13 cellular contexts compared by ENCODE assay signal in genomic region chr3:177190701-177191100, GRCh38. TPM values are rescaled to one million over a fixed set of nuclear protein-coding genes. Genes with fewer than 3 reads are reported as not detected.
A peak's percentile ranks its signal among the peaks of the same experiment; 100 is the strongest.
DNase-seq lines count a peak whose midpoint lies in the region; ATAC-seq, FAIRE-seq and TF ChIP-seq lines count a peak whose summit lies in the region.
"Had no signal": no experiment of that assay in that cellular context is flagged by ENCODE, and none has a peak within 500 bp of the region (broad histone marks: within the 10 kb centered on the region; RNA-seq: fewer than 3 reads in every experiment).

No MANE protein-coding gene starts in this region.

- no peaks in the 10 kb centered on the region for H3K27me3 ChIP-seq in astrocyte (ENCODE audit: insufficient read depth, low read length)

- H4K20me1 ChIP-seq in astrocyte (ENCODE audit: insufficient read depth, low read length): peaks cover 89% of the 10 kb centered on the region

- no peak overlapping the region for H3K4me3 ChIP-seq in astrocyte (ENCODE audit: insufficient read depth, low read depth, low read length)

- no peak overlapping the region for H3K27ac Mint-ChIP-seq in astrocyte (ENCODE audit: unreplicated experiment)
- H3K27ac Mint-ChIP-seq in stimulated activated naive B cell treated with anti-CD40 and anti-IgM and Interleukin-4, amounts not matched to agents 10 μg/mL and 1 μg/mL and 100 μg/mL, for 72 hours: peak overlapping the region; percentile 53
- H3K27ac Mint-ChIP-seq: activated naive CD4-positive, alpha-beta T cell treated with anti-CD3 and anti-CD28 coated beads, Interleukin-2, amount 10 ng/mL, durations not matched to agents 7 days and 5 days had no signal

- H3K9ac ChIP-seq in astrocyte (ENCODE audit: low read length): no peak overlapping the region

- H3K4me1 Mint-ChIP-seq in activated T-cell treated with anti-CD3 and anti-CD28 coated beads, Interleukin-2, amount 50 U/mL, for 4 hours (ENCODE audit: low read depth): peaks cover 63% of the 10 kb centered on the region
- H3K4me1 Mint-ChIP-seq in astrocyte (ENCODE audit: low read depth, unreplicated experiment): peaks cover 18% of the 10 kb centered on the region
- H3K4me1 Mint-ChIP-seq in stimulated activated naive B cell treated with anti-CD40 and anti-IgM and Interleukin-4, amounts not matched to agents 10 μg/mL and 1 μg/mL and 100 μg/mL, for 72 hours: peaks cover 33 to 74% of the 10 kb centered on the region in 2 donors

- intact Hi-C loops in head of caudate nucleus (cut with DNase I): loop anchor here (10.0 kb wide), 1 partner anchor 304 kb away; no protein-coding TSS in a partner anchor

- no peak for TF ChIP-seq CTCF in astrocyte (IDR thresholded peaks at IDR 0.05; ENCODE audit: insufficient read depth, low read depth, low read length)

- H3K27ac ChIP-seq in astrocyte (ENCODE audit: low read depth, low read length): peak overlapping the region; percentile 8
- H3K27ac ChIP-seq: HL-60 had no signal

- no peak for DNase-seq in activated T-cell treated with anti-CD3 and anti-CD28 coated beads, Interleukin-2, amount 50 U/mL, for 4 hours
- DNase-seq in activated T-cell treated with anti-CD3 and anti-CD28 coated beads for 4 hours (no peak), astrocyte (ENCODE audit: low read depth) (no peak), hepatic stellate cell (ENCODE audit: low spot score) (peak; percentile 42), activated gamma-delta T cell treated with Interleukin-2 at 50 U/mL for 16 hours (no peak), NCI-H1694 (lab: John Stamatoyannopoulos, UW) (no peak), head of caudate nucleus (no peak)
- DNase-seq in stimulated activated naive B cell treated with anti-CD40 and anti-IgM and Interleukin-4, amounts not matched to agents 10 μg/mL and 1 μg/mL and 100 μg/mL, for 72 hours: no peak
- DNase-seq: activated naive CD4-positive, alpha-beta T cell treated with anti-CD3 and anti-CD28 coated beads, Interleukin-2, amount 10 ng/mL, durations not matched to agents 7 days and 5 days; NCI-H2081 treated with DMSO at 0.1 percent for 48 hours had no signal

- no peaks in the 10 kb centered on the region for H3K9me3 ChIP-seq in astrocyte (ENCODE audit: insufficient read depth, low read depth, low read length)

- peaks cover 100% of the 10 kb centered on the region for H3K79me2 ChIP-seq in astrocyte (ENCODE audit: insufficient read depth, low read length)

- H3K4me2 ChIP-seq in astrocyte (ENCODE audit: low read length): peak overlapping the region; percentile 19

- no peak for ATAC-seq in activated T-cell treated with anti-CD3 and anti-CD28 coated beads, Interleukin-2, amount 50 U/mL, for 4 hours
- ATAC-seq in stimulated activated naive B cell treated with anti-CD40 and anti-IgM and Interleukin-4, amounts not matched to agents 10 μg/mL and 1 μg/mL and 100 μg/mL, for 72 hours (replicated peaks): no peak
- ATAC-seq: HCT116, SK-N-SH treated with all-trans-retinoic acid at 6 μM for 48 hours had no signal

- peak overlapping the region; percentile 11 for H3K4me3 Mint-ChIP-seq in activated T-cell treated with anti-CD3 and anti-CD28 coated beads, Interleukin-2, amount 50 U/mL, for 4 hours
- H3K4me3 Mint-ChIP-seq in astrocyte (ENCODE audit: unreplicated experiment): no peak overlapping the region
- peak overlapping the region in 1 of 2 donors; percentile 18 for H3K4me3 Mint-ChIP-seq in stimulated activated naive B cell treated with anti-CD40 and anti-IgM and Interleukin-4, amounts not matched to agents 10 μg/mL and 1 μg/mL and 100 μg/mL, for 72 hours
- H3K4me3 Mint-ChIP-seq: activated naive CD4-positive, alpha-beta T cell treated with anti-CD3 and anti-CD28 coated beads, Interleukin-2, amount 10 ng/mL, durations not matched to agents 7 days and 5 days had no signal

- no peak for FAIRE-seq in astrocyte (lab: Jason Lieb, UNC)

- H3K36me3 ChIP-seq in astrocyte (ENCODE audit: insufficient read depth, low read length): no peaks in the 10 kb centered on the region

- peaks cover 20% of the 10 kb centered on the region for H3K36me3 Mint-ChIP-seq in activated T-cell treated with anti-CD3 and anti-CD28 coated beads, Interleukin-2, amount 50 U/mL, for 4 hours (ENCODE audit: insufficient read depth)
- peaks cover 3% of the 10 kb centered on the region for H3K36me3 Mint-ChIP-seq in astrocyte (ENCODE audit: low read depth, unreplicated experiment)
- peaks cover 39 to 43% of the 10 kb centered on the region in 2 donors for H3K36me3 Mint-ChIP-seq in stimulated activated naive B cell treated with anti-CD40 and anti-IgM and Interleukin-4, amounts not matched to agents 10 μg/mL and 1 μg/mL and 100 μg/mL, for 72 hours

- H3K4me1 ChIP-seq in astrocyte (ENCODE audit: insufficient read depth, low read length): peaks cover 19% of the 10 kb centered on the region

- no peaks in the 10 kb centered on the region for H3K9me3 Mint-ChIP-seq in activated T-cell treated with anti-CD3 and anti-CD28 coated beads, Interleukin-2, amount 50 U/mL, for 4 hours
- no peaks in the 10 kb centered on the region for H3K9me3 Mint-ChIP-seq in astrocyte (ENCODE audit: unreplicated experiment)
- no peaks in the 10 kb centered on the region for H3K9me3 Mint-ChIP-seq in stimulated activated naive B cell treated with anti-CD40 and anti-IgM and Interleukin-4, amounts not matched to agents 10 μg/mL and 1 μg/mL and 100 μg/mL, for 72 hours
- H3K9me3 Mint-ChIP-seq: activated naive CD4-positive, alpha-beta T cell treated with anti-CD3 and anti-CD28 coated beads, Interleukin-2, amount 10 ng/mL, durations not matched to agents 7 days and 5 days had no signal

- H3K27me3 Mint-ChIP-seq in activated T-cell treated with anti-CD3 and anti-CD28 coated beads, Interleukin-2, amount 50 U/mL, for 4 hours (ENCODE audit: low read depth): no peaks in the 10 kb centered on the region
- H3K27me3 Mint-ChIP-seq in astrocyte (ENCODE audit: low read depth, unreplicated experiment): no peaks in the 10 kb centered on the region
- no peaks in the 10 kb centered on the region for H3K27me3 Mint-ChIP-seq in stimulated activated naive B cell treated with anti-CD40 and anti-IgM and Interleukin-4, amounts not matched to agents 10 μg/mL and 1 μg/mL and 100 μg/mL, for 72 hours
- H3K27me3 Mint-ChIP-seq: activated naive CD4-positive, alpha-beta T cell treated with anti-CD3 and anti-CD28 coated beads, Interleukin-2, amount 10 ng/mL, durations not matched to agents 7 days and 5 days had no signal

- H2AFZ ChIP-seq in astrocyte (ENCODE audit: low read depth, low read length): no peak overlapping the region

RNA-seq across cellular contexts. Expression of gene TBL1XR1, which starts 6.6 kb away (rescaled TPM):
- total RNA-seq in activated T-cell treated with anti-CD3 and anti-CD28 coated beads, Interleukin-2, amount 50 U/mL, for 4 hours: 100 to 1,000 TPM; 141 to 161 (median 154) TPM
- 138 and 140 TPM in 2 replicates for total RNA-seq in astrocyte
